21 cellular contexts compared by ENCODE assay signal in the genomic region with DNA sequence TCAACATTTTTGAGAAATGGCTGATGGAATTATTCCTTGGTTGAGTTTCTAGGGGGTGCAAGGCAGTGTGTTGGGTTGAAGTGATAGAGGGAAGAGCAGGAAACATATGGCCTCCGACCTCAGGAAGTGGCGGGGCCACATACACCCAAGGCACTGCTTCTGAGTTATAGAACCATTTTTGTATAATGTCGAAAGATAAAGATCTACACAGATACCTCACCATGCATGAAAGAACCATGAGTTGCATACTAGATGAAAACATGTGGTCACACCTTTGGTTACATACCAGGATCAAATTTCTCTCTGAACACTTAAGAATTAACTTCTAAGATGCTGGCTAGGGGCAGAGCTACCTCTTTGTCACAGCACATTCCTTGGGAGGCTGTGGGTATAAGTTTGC. TPM values are rescaled to one million over a fixed set of nuclear protein-coding genes. Genes with fewer than 3 reads are reported as not detected.
DNase-seq lines count a peak whose midpoint lies in the region; ATAC-seq and TF ChIP-seq lines count a peak whose summit lies in the region.
"Had no signal": no experiment of that assay in that cellular context is flagged by ENCODE, and none has a peak within 500 bp of the region (broad histone marks: within the 10 kb centered on the region; RNA-seq: fewer than 3 reads in every experiment).

No MANE protein-coding gene starts in this region.

- H3K4me1 ChIP-seq in KMS-11 (ENCODE audit: low read depth, poor library complexity, severe bottlenecking) (peaks cover 24% of the 10 kb centered on the region), smooth muscle cell (ENCODE audit: low read depth) (no peaks in the 10 kb centered on the region)
- H3K4me1 ChIP-seq: ascending aorta, prostate gland had no signal

- no peaks in the 10 kb centered on the region for H3F3A ChIP-seq in smooth muscle cell (ENCODE audit: low read depth)

- WGBS in smooth muscle cell (ENCODE audit: low lambda C conversion rate), result 91% methylated on average over 3 of the region's 3 CpGs

- no peak for TF ChIP-seq CTCF in KMS-11 (conservative IDR thresholded peaks at IDR 0.05; ENCODE audit: low read depth, low read length)
- no peak for TF ChIP-seq CTCF in smooth muscle cell (IDR thresholded peaks at IDR 0.05; ENCODE audit: borderline replicate concordance, insufficient read depth, poor library complexity, severe bottlenecking)

- H3K9me3 Mint-ChIP-seq in activated T-helper 2 cell treated with anti-CD3 and anti-CD28 coated beads, Interferon-gamma antibody, Interleukin-2, Interleukin-4, amounts not matched to agents 10 μg/mL and 5 μg/mL and 100 μg/mL, durations not matched to agents 14 hours and 24 hours and 36 hours, result peaks cover 11% of the 10 kb centered on the region

- H3K36me3 Mint-ChIP-seq in activated T-helper 2 cell treated with anti-CD3 and anti-CD28 coated beads, Interferon-gamma antibody, Interleukin-2, Interleukin-4, amounts not matched to agents 10 μg/mL and 5 μg/mL and 100 μg/mL, durations not matched to agents 14 hours and 24 hours and 36 hours (ENCODE audit: low read depth), result peaks cover 5% of the 10 kb centered on the region

- H3K27ac ChIP-seq in KMS-11 (no peak overlapping the region), smooth muscle cell (ENCODE audit: low read depth) (no peak overlapping the region)
- H3K27ac ChIP-seq: ascending aorta, left ventricle myocardium inferior, prostate gland, suprapubic skin had no signal

- H2AFZ ChIP-seq in KMS-11 (ENCODE audit: low read depth) (no peak overlapping the region), smooth muscle cell (ENCODE audit: low read depth) (no peak overlapping the region)

- H3K4me2 ChIP-seq in KMS-11, result peak overlapping the region; percentile 27
- H3K4me2 ChIP-seq in smooth muscle cell, result no peak overlapping the region

- peaks cover 14% of the 10 kb centered on the region for H3K4me1 Mint-ChIP-seq in activated T-helper 2 cell treated with anti-CD3 and anti-CD28 coated beads, Interferon-gamma antibody, Interleukin-2, Interleukin-4, amounts not matched to agents 10 μg/mL and 5 μg/mL and 100 μg/mL, durations not matched to agents 14 hours and 24 hours and 36 hours (ENCODE audit: low read depth)

- ATAC-seq in GM18520 (IDR thresholded peaks at IDR 0.05; ENCODE audit: unreplicated experiment), result no peak

- no peak overlapping the region for H3K4me3 Mint-ChIP-seq in activated T-helper 2 cell treated with anti-CD3 and anti-CD28 coated beads, Interferon-gamma antibody, Interleukin-2, Interleukin-4, amounts not matched to agents 10 μg/mL and 5 μg/mL and 100 μg/mL, durations not matched to agents 14 hours and 24 hours and 36 hours (ENCODE audit: low read depth)

- no peak overlapping the region for H3K27ac Mint-ChIP-seq in activated T-helper 2 cell treated with anti-CD3 and anti-CD28 coated beads, Interferon-gamma antibody, Interleukin-2, Interleukin-4, amounts not matched to agents 10 μg/mL and 5 μg/mL and 100 μg/mL, durations not matched to agents 14 hours and 24 hours and 36 hours

- H3K36me3 ChIP-seq in KMS-11 (ENCODE audit: insufficient read depth) (no peaks in the 10 kb centered on the region), smooth muscle cell (ENCODE audit: low read depth) (no peaks in the 10 kb centered on the region)
- H3K36me3 ChIP-seq: ascending aorta, left ventricle myocardium inferior, Peyer's patch, prostate gland had no signal

- peak; percentile 11 for DNase-seq in activated CD4-positive, alpha-beta T cell treated with anti-CD3 and anti-CD28 coated beads for 48 hours
- DNase-seq in activated CD4-positive, alpha-beta T cell treated with anti-CD3 and anti-CD28 coated beads for 1 hour, result no peak
- peak; percentile 22 for DNase-seq in activated T-helper 2 cell treated with anti-CD3 and anti-CD28 coated beads, Interferon-gamma antibody, Interleukin-2, Interleukin-4, amounts not matched to agents 10 μg/mL and 5 μg/mL and 100 μg/mL, durations not matched to agents 14 hours and 24 hours and 36 hours (ENCODE audit: low spot score)
- DNase-seq in renal cortical epithelial cell (ENCODE audit: low read depth) (peak; percentile 47), NCI-H82 treated with DMSO at 0.1 percent for 48 hours (lab: John Stamatoyannopoulos, UW; ENCODE audit: unreplicated experiment) (no peak), smooth muscle cell (lab: John Stamatoyannopoulos, UW; ENCODE audit: unreplicated experiment) (no peak)
- DNase-seq: activated CD4-positive, CD25-positive, alpha-beta regulatory T cell treated with anti-CD3 and anti-CD28 coated beads, Interleukin-2, amount 50 U/mL, for 72 hours; activated effector memory CD4-positive, alpha-beta T cell treated with Interleukin-2 at 50 U/mL for 16 hours; COR-L47; hippocampal formation; left ventricle myocardium inferior; NCI-H1930; NCI-H69; Peyer's patch; stimulated activated CD4-positive, alpha-beta T cell treated with anti-CD3 and anti-CD28 coated beads, Interleukin-15, amount 100 ng/mL, for 24 hours had no signal

- H3K79me2 ChIP-seq in KMS-11 (ENCODE audit: insufficient read depth, low read depth) (no peaks in the 10 kb centered on the region), smooth muscle cell (ENCODE audit: low read depth) (no peaks in the 10 kb centered on the region)

- intact Hi-C loops in activated T-helper 2 cell treated with anti-CD3 and anti-CD28 coated beads, Interferon-gamma antibody, Interleukin-2, Interleukin-4, amounts not matched to agents 10 μg/mL and 5 μg/mL and 100 μg/mL, durations not matched to agents 14 hours and 24 hours and 36 hours (cut with micrococcal nuclease), result no loop called here

- H3K9ac ChIP-seq in KMS-11 (no peak overlapping the region), smooth muscle cell (ENCODE audit: low read depth) (no peak overlapping the region)

- H3K27me3 ChIP-seq in KMS-11 (ENCODE audit: insufficient read depth, low read depth) (no peaks in the 10 kb centered on the region), smooth muscle cell (ENCODE audit: low read depth) (no peaks in the 10 kb centered on the region)
- H3K27me3 ChIP-seq: ascending aorta, Peyer's patch, suprapubic skin had no signal

- H3K4me3 ChIP-seq in KMS-11 (IDR thresholded peaks at IDR 0.05; ENCODE audit: insufficient read depth, low read depth, low read length) (no peak overlapping the region), smooth muscle cell (no peak overlapping the region)
- H3K4me3 ChIP-seq: ascending aorta, left ventricle myocardium inferior, Peyer's patch, prostate gland, suprapubic skin had no signal

- H4K20me1 ChIP-seq in KMS-11 (ENCODE audit: insufficient read depth) (no peaks in the 10 kb centered on the region), smooth muscle cell (ENCODE audit: low read depth) (no peaks in the 10 kb centered on the region)

- peaks cover 19% of the 10 kb centered on the region for H3K27me3 Mint-ChIP-seq in activated T-helper 2 cell treated with anti-CD3 and anti-CD28 coated beads, Interferon-gamma antibody, Interleukin-2, Interleukin-4, amounts not matched to agents 10 μg/mL and 5 μg/mL and 100 μg/mL, durations not matched to agents 14 hours and 24 hours and 36 hours (ENCODE audit: low read depth)

- H3K9me3 ChIP-seq in smooth muscle cell (replicated peaks; ENCODE audit: low read depth), result no peaks in the 10 kb centered on the region
- H3K9me3 ChIP-seq: Peyer's patch, prostate gland, suprapubic skin had no signal

RNA-seq across cellular contexts. Expression of gene LAMA3, which starts 23.2 kb away (rescaled TPM):
- 0.05 TPM in 1 of 2 replicates, not detected in the other for total RNA-seq in activated T-helper 2 cell treated with anti-CD3 and anti-CD28 coated beads, Interferon-gamma antibody, Interleukin-2, Interleukin-4, amounts not matched to agents 10 μg/mL and 5 μg/mL and 100 μg/mL, durations not matched to agents 14 hours and 24 hours and 36 hours
- 70.9 and 246 TPM in 2 replicates for total RNA-seq in renal cortical epithelial cell
- 23.1 and 30.0 TPM in 2 replicates for total RNA-seq in smooth muscle cell
- polyA plus RNA-seq in smooth muscle cell, result 7.8 and 25.1 TPM in 2 replicates

RNA-seq across cellular contexts. Expression of gene ANKRD29, which starts 49.7 kb away (rescaled TPM):
- total RNA-seq in activated T-helper 2 cell treated with anti-CD3 and anti-CD28 coated beads, Interferon-gamma antibody, Interleukin-2, Interleukin-4, amounts not matched to agents 10 μg/mL and 5 μg/mL and 100 μg/mL, durations not matched to agents 14 hours and 24 hours and 36 hours, result not detected in 2 replicates
- total RNA-seq in renal cortical epithelial cell, result 7.1 and 7.2 TPM in 2 replicates
- 0.13 and 0.36 TPM in 2 replicates for total RNA-seq in smooth muscle cell
- 0.72 TPM in 1 of 2 replicates, not detected in the other for polyA plus RNA-seq in smooth muscle cell
- total RNA-seq: G401 had no signal

Comparison
In these comparisons a context has a peak if more than half of its experiments do, and no peak if none do; other contexts are left out.
1. DNase-seq: peak in activated CD4-positive, alpha-beta T cell treated with anti-CD3 and anti-CD28 coated beads for 48 hours (single experiment), activated T-helper 2 cell treated with anti-CD3 and anti-CD28 coated beads, Interferon-gamma antibody, Interleukin-2, Interleukin-4, amounts not matched to agents 10 μg/mL and 5 μg/mL and 100 μg/mL, durations not matched to agents 14 hours and 24 hours and 36 hours (single experiment) and renal cortical epithelial cell (single experiment); none in activated CD4-positive, alpha-beta T cell treated with anti-CD3 and anti-CD28 coated beads for 1 hour (single experiment), NCI-H82 treated with DMSO at 0.1 percent for 48 hours (single experiment) and smooth muscle cell (single experiment).
2. RNA of gene LAMA3, which starts 23.2 kb away (total RNA-seq): 70.9 to 246 TPM in renal cortical epithelial cell and 23.1 to 30.0 TPM in smooth muscle cell; 0.05 TPM in activated T-helper 2 cell treated with anti-CD3 and anti-CD28 coated beads, Interferon-gamma antibody, Interleukin-2, Interleukin-4, amounts not matched to agents 10 μg/mL and 5 μg/mL and 100 μg/mL, durations not matched to agents 14 hours and 24 hours and 36 hours; every median in the first group is over 10 times any median in the second.